ENCODE assay signal across 22 cellular contexts in genomic region chr12:38746744-38747143, GRCh38.
"Had no signal": no experiment of that assay in that cellular context is flagged by ENCODE, and none has a peak within 500 bp of the region (broad histone marks: within the 10 kb centered on the region; RNA-seq: fewer than 3 reads in every experiment).

No MANE protein-coding gene starts in this region.

- DNase-seq: colonic mucosa; cortex of kidney; dermis blood vessel endothelial cell; effector CD4-positive, alpha-beta T cell; effector CD8-positive, alpha-beta T cell; effector memory CD4-positive, alpha-beta T cell; effector memory CD8-positive, alpha-beta T cell; endodermal cell; erythroblast; esophagus squamous epithelium; foreskin fibroblast; foreskin keratinocyte; foreskin melanocyte; gastrocnemius medialis; glutamatergic neuron; head of caudate nucleus; heart left ventricle; heart right ventricle had no signal

- H3K36me3 ChIP-seq: colonic mucosa, esophagus squamous epithelium, gastrocnemius medialis, heart left ventricle, heart right ventricle had no signal

- H3K27me3 ChIP-seq: colonic mucosa, esophagus muscularis mucosa, esophagus squamous epithelium, foreskin keratinocyte, gastrocnemius medialis, gastroesophageal sphincter, heart left ventricle, heart right ventricle had no signal

- H3K4me1 ChIP-seq: colonic mucosa, esophagus squamous epithelium, foreskin keratinocyte, gastrocnemius medialis, gastroesophageal sphincter, heart left ventricle, heart right ventricle had no signal

- H3K27ac ChIP-seq: colonic mucosa, coronary artery, epithelial cell of prostate, esophagus muscularis mucosa, esophagus squamous epithelium, foreskin keratinocyte, gastrocnemius medialis, gastroesophageal sphincter, heart left ventricle, heart right ventricle had no signal

- H3K9me3 ChIP-seq: colonic mucosa, esophagus muscularis mucosa, esophagus squamous epithelium, gastrocnemius medialis, gastroesophageal sphincter had no signal

- H3K4me3 ChIP-seq: colonic mucosa, coronary artery, esophagus muscularis mucosa, esophagus squamous epithelium, gastrocnemius medialis, gastroesophageal sphincter, heart left ventricle, heart right ventricle had no signal
